16 cellular contexts compared by ENCODE assay signal in genomic region chr18:45137089-45137423, GRCh38.
"Had no signal": no experiment of that assay in that cellular context is flagged by ENCODE, and none has a peak within 500 bp of the region (broad histone marks: within the 10 kb centered on the region; RNA-seq: fewer than 3 reads in every experiment).

No MANE protein-coding gene starts in this region.

- H3K27me3 Mint-ChIP-seq: activated naive CD8-positive, alpha-beta T cell treated with anti-CD3 and anti-CD28 coated beads for 36 hours; stimulated activated naive B cell treated with anti-CD40 and anti-IgM and Interleukin-4, amounts not matched to agents 10 μg/mL and 1 μg/mL and 100 μg/mL, for 72 hours had no signal

- H3K36me3 ChIP-seq: gastroesophageal sphincter, heart right ventricle, pancreas, thyroid gland had no signal

- H3K9me3 ChIP-seq: body of pancreas, pancreas, thyroid gland had no signal

- ATAC-seq: activated CD8-positive, alpha-beta T cell treated with anti-CD3 and anti-CD28 coated beads, Interleukin-2, amount 10 ng/mL, durations not matched to agents 7 days and 5 days; body of pancreas; gastroesophageal sphincter; heart right ventricle; pancreas; WTC11 had no signal

- H3K4me3 ChIP-seq: body of pancreas, gastroesophageal sphincter, heart right ventricle, lung, pancreas, thyroid gland had no signal

- DNase-seq: activated CD4-positive, alpha-beta T cell treated with anti-CD3 and anti-CD28 coated beads for 48 hours; activated CD8-positive, alpha-beta memory T cell treated with anti-CD3 and anti-CD28 coated beads, Interleukin-2, amount 50 U/mL, for 4 hours; activated CD8-positive, alpha-beta T cell treated with anti-CD3 and anti-CD28 coated beads, Interleukin-2, amount 10 ng/mL, durations not matched to agents 7 days and 5 days; activated gamma-delta T cell; activated naive CD8-positive, alpha-beta T cell treated with anti-CD3 and anti-CD28 coated beads for 36 hours; activated T-cell treated with anti-CD3 and anti-CD28 coated beads, Interleukin-2, amount 50 U/mL, for 48 hours; amygdala; body of pancreas; heart right ventricle; midbrain; pancreas; stimulated activated naive B cell treated with anti-CD40 and anti-IgM and Interleukin-4, amounts not matched to agents 10 μg/mL and 1 μg/mL and 100 μg/mL, for 72 hours; thyroid gland had no signal

- H3K27me3 ChIP-seq: body of pancreas, gastroesophageal sphincter, heart right ventricle, pancreas, thyroid gland had no signal

- H3K4me3 Mint-ChIP-seq: activated CD8-positive, alpha-beta T cell treated with anti-CD3 and anti-CD28 coated beads, Interleukin-2, amount 10 ng/mL, durations not matched to agents 7 days and 5 days; activated naive CD8-positive, alpha-beta T cell treated with anti-CD3 and anti-CD28 coated beads for 36 hours; stimulated activated naive B cell treated with anti-CD40 and anti-IgM and Interleukin-4, amounts not matched to agents 10 μg/mL and 1 μg/mL and 100 μg/mL, for 72 hours; WTC11 had no signal

- H3K27ac ChIP-seq: body of pancreas, gastroesophageal sphincter, heart right ventricle, pancreas, thyroid gland had no signal

- H3K4me1 ChIP-seq: body of pancreas, gastroesophageal sphincter, heart right ventricle, pancreas, thyroid gland had no signal

- H3K27ac Mint-ChIP-seq: activated CD8-positive, alpha-beta T cell treated with anti-CD3 and anti-CD28 coated beads, Interleukin-2, amount 10 ng/mL, durations not matched to agents 7 days and 5 days; activated naive CD8-positive, alpha-beta T cell treated with anti-CD3 and anti-CD28 coated beads for 36 hours; stimulated activated naive B cell treated with anti-CD40 and anti-IgM and Interleukin-4, amounts not matched to agents 10 μg/mL and 1 μg/mL and 100 μg/mL, for 72 hours; WTC11 had no signal

- H3K4me1 Mint-ChIP-seq: activated naive CD8-positive, alpha-beta T cell treated with anti-CD3 and anti-CD28 coated beads for 36 hours; WTC11 had no signal

- H3K36me3 Mint-ChIP-seq: activated naive CD8-positive, alpha-beta T cell treated with anti-CD3 and anti-CD28 coated beads for 36 hours; WTC11 had no signal

- H3K9me3 Mint-ChIP-seq: activated naive CD8-positive, alpha-beta T cell treated with anti-CD3 and anti-CD28 coated beads for 36 hours had no signal
